8 cellular contexts compared by ENCODE assay signal in the genomic region with DNA sequence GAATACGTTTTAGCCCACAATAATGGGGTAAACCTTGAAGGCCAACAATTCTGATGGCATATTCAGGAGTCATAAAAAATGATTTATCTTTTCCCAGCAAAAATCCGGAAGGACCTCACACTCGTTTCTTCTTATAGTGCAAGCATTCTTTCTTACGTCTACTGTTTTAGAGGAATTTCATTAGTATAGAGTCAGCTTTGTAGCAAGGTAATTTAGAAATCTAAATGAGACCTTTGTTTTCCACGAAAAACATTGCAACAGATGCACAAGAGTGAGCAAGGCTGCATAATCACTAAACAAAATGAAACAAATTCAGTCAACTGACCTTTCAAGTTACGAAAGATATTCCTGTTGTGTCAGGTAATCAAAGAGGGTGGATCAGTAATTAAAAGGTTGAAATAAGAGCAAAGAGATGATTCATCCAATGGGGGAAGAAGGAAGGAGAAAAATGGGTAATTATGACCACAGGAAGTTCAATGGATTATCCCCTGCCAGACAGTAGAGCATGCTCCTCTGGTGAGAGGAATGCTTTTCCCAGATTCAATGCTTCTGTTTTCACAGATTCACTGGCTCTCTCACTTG. TPM values are rescaled to one million over a fixed set of nuclear protein-coding genes. Genes with fewer than 3 reads are reported as not detected.
DNase-seq lines count a peak whose midpoint lies in the region; ATAC-seq, FAIRE-seq and TF ChIP-seq lines count a peak whose summit lies in the region.

No MANE protein-coding gene starts in this region.

- H3K9me3 Mint-ChIP-seq in Caco-2 (ENCODE audit: unreplicated experiment) = no peaks in the 10 kb centered on the region
- peaks cover 9% of the 10 kb centered on the region for H3K9me3 Mint-ChIP-seq in mesothelial cell of epicardium

- DNase-seq in Caco-2 (no peak), K562 (ENCODE audit: extremely low read depth in 1 of 4, low spot score in 3 of 4) (peak in 1 of 4 experiments; percentile 16), mesothelial cell of epicardium (ENCODE audit: low spot score in 2 of 2, unreplicated experiment in 2 of 2) (no peak)
- DNase-seq in activated CD4-positive, CD25-positive, alpha-beta regulatory T cell treated with anti-CD3 and anti-CD28 coated beads, Interleukin-2, amount 50 U/mL, for 72 hours = no peak

- BruUV-seq in Caco-2 (replicated peaks; lab: Mats Ljungman, UMichigan) = TSS peak; percentile 41
- BruUV-seq in K562 (replicated peaks; lab: Mats Ljungman, UMichigan) = no TSS peak

- H3K4me3 ChIP-seq in Caco-2 (ENCODE audit: low read depth, low read length) (peak overlapping the region; percentile 15), KMS-11 (IDR thresholded peaks at IDR 0.05; ENCODE audit: insufficient read depth, low read depth, low read length) (no peak overlapping the region), K562 (peak overlapping the region; percentile 93)

- H3K4me2 ChIP-seq in KMS-11 (peak overlapping the region; percentile 47), K562 (ENCODE audit: insufficient read depth, low read length) (peak overlapping the region; percentile 100)

- CTCF ChIA-PET in Caco-2 (lab: Charles Lee) (no interaction called here), K562 (lab: Yijun Ruan, JAX; ENCODE audit: low intra/inter-chr PET ratio) (interaction anchor here (0.7 to 1.2 kb wide), 2 partner anchors 411 to 618 kb away, joined by 3 to 4 read pairs; no protein-coding TSS in a partner anchor)

- H3K9ac ChIP-seq in KMS-11 = peak overlapping the region; percentile 99; the same call in 1 of the 2 replicates
- peak overlapping the region; percentile 98 to 100; a peak in 3 of 4 replicates for H3K9ac ChIP-seq in K562 (ENCODE audit: insufficient read depth in 1 of 2, low read depth in 2 of 2, low read length in 2 of 2)

- peaks cover 30% of the 10 kb centered on the region for H3K36me3 Mint-ChIP-seq in Caco-2 (ENCODE audit: insufficient read depth, unreplicated experiment)
- peaks cover 2% of the 10 kb centered on the region for H3K36me3 Mint-ChIP-seq in mesothelial cell of epicardium

- H3K4me3 Mint-ChIP-seq in Caco-2 (ENCODE audit: unreplicated experiment) (peak overlapping the region; percentile 94), mesothelial cell of epicardium (peak overlapping the region; percentile 99)

- POLR2A ChIA-PET in Caco-2 (lab: Charles Lee) = interaction anchor here (0.5 to 1.0 kb wide), 2 partner anchors 22 to 110 kb away, joined by 3 to 4 read pairs; a partner anchor contains a TSS
- POLR2A ChIA-PET in K562 (lab: Yijun Ruan, JAX) = interaction anchor here (0.6 to 2.6 kb wide), 7 partner anchors 11 to 298 kb away, joined by 3 to 16 read pairs (median 4); a partner anchor contains a TSS

- H3K4me1 Mint-ChIP-seq in Caco-2 (ENCODE audit: low read depth, unreplicated experiment) = no peaks in the 10 kb centered on the region
- peaks cover 37% of the 10 kb centered on the region for H3K4me1 Mint-ChIP-seq in mesothelial cell of epicardium

- peaks cover 19% of the 10 kb centered on the region for H3K4me1 ChIP-seq in Caco-2
- H3K4me1 ChIP-seq in KMS-11 (ENCODE audit: low read depth, poor library complexity, severe bottlenecking) = peaks cover 30% of the 10 kb centered on the region
- peaks cover 3 to 19% of the 10 kb centered on the region in 2 experiments; a peak in 3 of 5 replicates for H3K4me1 ChIP-seq in K562 (replicated peaks in 1 of 2; ENCODE audit: control insufficient read depth in 2 of 2, insufficient read depth in 2 of 2, low read length in 2 of 2)

- ATAC-seq in K562 = no peak
- no peak for ATAC-seq in GM21367 (IDR thresholded peaks at IDR 0.05; ENCODE audit: unreplicated experiment)
- ATAC-seq in GM21381 (IDR thresholded peaks at IDR 0.05; ENCODE audit: unreplicated experiment) = no peak
- no peak for ATAC-seq in HG02642 (IDR thresholded peaks at IDR 0.05; ENCODE audit: poor library complexity, unreplicated experiment)

- H4K20me1 ChIP-seq in KMS-11 (ENCODE audit: insufficient read depth) (peaks cover 17% of the 10 kb centered on the region), K562 (replicated peaks; ENCODE audit: control insufficient read depth, insufficient read depth, low read length) (peaks cover 36% of the 10 kb centered on the region)

- TF ChIP-seq POLR2A in K562 (conservative IDR thresholded peaks at IDR 0.05) = no peak

- H2AFZ ChIP-seq in KMS-11 (ENCODE audit: low read depth) = peak overlapping the region; percentile 78
- H2AFZ ChIP-seq in K562 (ENCODE audit: low read depth, low read length) = peak overlapping the region; percentile 99

- no peak for FAIRE-seq in K562 (lab: Jason Lieb, UNC)

- no peaks in the 10 kb centered on the region for H3K9me3 ChIP-seq in Caco-2
- peaks cover 6% of the 10 kb centered on the region for H3K9me3 ChIP-seq in K562 (replicated peaks; ENCODE audit: control insufficient read depth, insufficient read depth, low read depth, low read length)

- TF ChIP-seq RAD21 in K562 (CRISPR knock-in tag; conservative IDR thresholded peaks at IDR 0.05 in 1 of 2, IDR thresholded peaks at IDR 0.05 in 1 of 2) = no peak

- H3K79me2 ChIP-seq in KMS-11 (ENCODE audit: insufficient read depth, low read depth) = peaks cover 40% of the 10 kb centered on the region
- H3K79me2 ChIP-seq in K562 (ENCODE audit: control insufficient read depth, insufficient read depth, low read length) = peaks cover 45% of the 10 kb centered on the region

- peak overlapping the region; percentile 100 for H3K27ac Mint-ChIP-seq in Caco-2 (ENCODE audit: unreplicated experiment)
- H3K27ac Mint-ChIP-seq in mesothelial cell of epicardium = peak overlapping the region; percentile 100

- H3K36me3 ChIP-seq in Caco-2 (ENCODE audit: control insufficient read depth, insufficient read depth, low read length) (no peaks in the 10 kb centered on the region; the same call in 1 of the 2 replicates), KMS-11 (ENCODE audit: insufficient read depth) (no peaks in the 10 kb centered on the region), K562 (ENCODE audit: control insufficient read depth, insufficient read depth, low read length) (peaks cover 34% of the 10 kb centered on the region)

- H3K9me1 ChIP-seq in K562 (ENCODE audit: control insufficient read depth, insufficient read depth, low read length) = no peaks in the 10 kb centered on the region

- no peak for TF ChIP-seq EP300 in K562 (IDR thresholded peaks at IDR 0.05; ENCODE audit: low read length)

- no peak for TF ChIP-seq CTCF in Caco-2 (IDR thresholded peaks at IDR 0.05; ENCODE audit: insufficient read depth in 1 of 2, low read depth in 1 of 2, low read length in 1 of 2, severe bottlenecking in 1 of 2, unreplicated experiment in 1 of 2)
- no peak for TF ChIP-seq CTCF in KMS-11 (conservative IDR thresholded peaks at IDR 0.05; ENCODE audit: low read depth, low read length)
- TF ChIP-seq CTCF in K562 (IDR thresholded peaks at IDR 0.05 in 2 of 3, conservative IDR thresholded peaks at IDR 0.05 in 1 of 3; ENCODE audit: insufficient read depth in 2 of 3, low read depth in 1 of 3, low read length in 3 of 3) = 0 out of 6 replicates have a peak, but pooled peaks of 1 of the 3 experiments have one; percentile 2
- peak; percentile 11 for TF ChIP-seq CTCF in mesothelial cell of epicardium (IDR thresholded peaks at IDR 0.05; ENCODE audit: unreplicated experiment)

- H3K27me3 Mint-ChIP-seq in Caco-2 (ENCODE audit: insufficient read depth, unreplicated experiment) (no peaks in the 10 kb centered on the region), mesothelial cell of epicardium (ENCODE audit: low read depth) (peaks cover 2% of the 10 kb centered on the region)

- intact Hi-C loops in Caco-2 (cut with micrococcal nuclease; ENCODE audit: unreplicated experiment) (no loop called here), K562 (cut with micrococcal nuclease) (loop anchor here (1.0 to 10.0 kb wide), 3 partner anchors 22 to 414 kb away; a partner anchor contains a TSS)

- H3K27ac ChIP-seq in KMS-11 (peak overlapping the region; percentile 98), K562 (ENCODE audit: extremely low read depth, low read depth, low read length) (peak overlapping the region; percentile 100)

- 40% methylated on average over 6 of the region's 6 CpGs for WGBS in K562 (ENCODE audit: insufficient coverage, low coverage, missing lambda C conversion rate)

- H3K27me3 ChIP-seq in Caco-2 (replicated peaks; ENCODE audit: control insufficient read depth, insufficient read depth, low read length) (no peaks in the 10 kb centered on the region), KMS-11 (ENCODE audit: insufficient read depth, low read depth) (no peaks in the 10 kb centered on the region), K562 (ENCODE audit: control insufficient read depth in 2 of 2, insufficient read depth in 2 of 2, low read length in 2 of 2) (no peaks in the 10 kb centered on the region)

- in situ Hi-C loops in K562 (cut with MboI) = no loop called here

RNA-seq across cellular contexts. Expression of a gene that starts 0.6 kb away (rescaled TPM):
- total RNA-seq in Caco-2 (2022) (380 and 403 TPM in 2 replicates), K562 (2014; rRNA removed) (403 and 417 TPM in 2 replicates), K562 (2014; rRNA removed; fragmentation: Illumina TruSeq; extraction: Trizol) (491 and 540 TPM in 2 replicates), K562 (2015; rRNA removed; fragmentation: Illumina TruSeq; extraction: Trizol) (489 and 519 TPM in 2 replicates), K562 (2021) (490 and 538 TPM in 2 replicates), mesothelial cell of epicardium (524 to 556 TPM (median 530 TPM) in 3 replicates)
- total RNA-seq in K562 (2011; cell fraction: chromatin; rRNA removed; ENCODE audit: low replicate concordance) = 115 and 267 TPM in 2 replicates
- 68.3 and 72.0 TPM in 2 replicates for total RNA-seq in K562 (2011; cell fraction: nucleolus; rRNA removed)
- 119 and 159 TPM in 2 replicates for total RNA-seq in K562 (2011; cell fraction: nucleoplasm; rRNA removed)
- polyA plus RNA-seq in K562 (2011; rRNA removed) (293 and 344 TPM in 2 replicates), K562 (2014; fragmentation: Illumina TruSeq; extraction: Trizol) (404 and 453 TPM in 2 replicates), K562 (2014; fragmentation: Nextera tagmentation; extraction: Ambion mirVana) (100 to 1,000 TPM; 174 to 365 TPM), K562 (2014; rRNA removed) (250 and 262 TPM in 2 replicates)
- 77.3 and 177 TPM in 2 replicates for polyA plus RNA-seq in K562 (2011; cell fraction: cytosol; rRNA removed)
- 163 and 234 TPM in 2 replicates for polyA plus RNA-seq in K562 (2011; cell fraction: nucleus; rRNA removed)
- polyA plus RNA-seq in K562 (2012) = 294 and 854 TPM in 2 replicates
- 1,116 and 1,163 TPM in 2 replicates for polyA minus RNA-seq in K562 (2011; rRNA and poly(A)+ RNA removed)
- polyA minus RNA-seq in K562 (2011; cell fraction: cytosol; rRNA and poly(A)+ RNA removed) = 213 and 256 TPM in 2 replicates
- 82.3 and 182 TPM in 2 replicates for polyA minus RNA-seq in K562 (2011; cell fraction: nucleus; rRNA and poly(A)+ RNA removed)

RNA-seq across cellular contexts. Expression of a gene that starts 22.1 kb away (rescaled TPM):
- total RNA-seq in Caco-2 (2022) = 41.9 and 47.7 TPM in 2 replicates
- 33.9 and 50.7 TPM in 2 replicates for total RNA-seq in K562 (2011; cell fraction: chromatin; rRNA removed; ENCODE audit: low replicate concordance)
- 36.4 and 47.5 TPM in 2 replicates for total RNA-seq in K562 (2011; cell fraction: nucleolus; rRNA removed)
- total RNA-seq in K562 (2011; cell fraction: nucleoplasm; rRNA removed) = 41.2 and 48.9 TPM in 2 replicates
- 144 and 145 TPM in 2 replicates for total RNA-seq in K562 (2014; rRNA removed)
- total RNA-seq in K562 (2014; rRNA removed; fragmentation: Illumina TruSeq; extraction: Trizol) = 80.2 and 84.5 TPM in 2 replicates
- 63.6 and 67.4 TPM in 2 replicates for total RNA-seq in K562 (2015; rRNA removed; fragmentation: Illumina TruSeq; extraction: Trizol)
- total RNA-seq in K562 (2021) = 76.3 and 80.8 TPM in 2 replicates
- 91.1 and 98.0 TPM in 2 replicates for polyA plus RNA-seq in K562 (2011; rRNA removed)
- 44.0 and 50.8 TPM in 2 replicates for polyA plus RNA-seq in K562 (2011; cell fraction: cytosol; rRNA removed)
- 47.8 and 51.2 TPM in 2 replicates for polyA plus RNA-seq in K562 (2011; cell fraction: nucleus; rRNA removed)
- 34.4 and 70.7 TPM in 2 replicates for polyA plus RNA-seq in K562 (2012)
- polyA plus RNA-seq in K562 (2014; fragmentation: Illumina TruSeq; extraction: Trizol) = 45.9 and 56.3 TPM in 2 replicates
- polyA plus RNA-seq in K562 (2014; fragmentation: Nextera tagmentation; extraction: Ambion mirVana) = 10 to 100 TPM; 21.8 to 31.4 TPM
- polyA plus RNA-seq in K562 (2014; rRNA removed) = 103 TPM in 2 replicates
- polyA minus RNA-seq in K562 (2011; rRNA and poly(A)+ RNA removed) = 112 and 117 TPM in 2 replicates
- 33.7 and 49.5 TPM in 2 replicates for polyA minus RNA-seq in K562 (2011; cell fraction: cytosol; rRNA and poly(A)+ RNA removed)
- polyA minus RNA-seq in K562 (2011; cell fraction: nucleus; rRNA and poly(A)+ RNA removed) = 52.5 and 60.4 TPM in 2 replicates
- total RNA-seq in mesothelial cell of epicardium = 61.0 to 64.2 TPM (median 62.8 TPM) in 3 replicates

RNA-seq across cellular contexts. Expression of a gene that starts 41.8 kb away (rescaled TPM):
- total RNA-seq in Caco-2 (2022) = 38.2 and 39.9 TPM in 2 replicates
- total RNA-seq in K562 (2011; cell fraction: chromatin; rRNA removed; ENCODE audit: low replicate concordance) = 6.6 and 16.1 TPM in 2 replicates
- total RNA-seq in K562 (2011; cell fraction: nucleolus; rRNA removed) = 6.3 and 6.6 TPM in 2 replicates
- 13.1 and 23.9 TPM in 2 replicates for total RNA-seq in K562 (2011; cell fraction: nucleoplasm; rRNA removed)
- 48.8 and 54.0 TPM in 2 replicates for total RNA-seq in K562 (2014; rRNA removed)
- 94.5 and 107 TPM in 2 replicates for total RNA-seq in K562 (2014; rRNA removed; fragmentation: Illumina TruSeq; extraction: Trizol)
- 75.7 and 84.1 TPM in 2 replicates for total RNA-seq in K562 (2015; rRNA removed; fragmentation: Illumina TruSeq; extraction: Trizol)
- 60.3 and 60.6 TPM in 2 replicates for total RNA-seq in K562 (2021)
- polyA plus RNA-seq in K562 (2011; rRNA removed) = 56.1 and 76.7 TPM in 2 replicates
- polyA plus RNA-seq in K562 (2011; cell fraction: cytosol; rRNA removed) = 18.1 and 33.5 TPM in 2 replicates
- polyA plus RNA-seq in K562 (2011; cell fraction: nucleus; rRNA removed) = 7.7 and 9.0 TPM in 2 replicates
- 43.0 and 46.9 TPM in 2 replicates for polyA plus RNA-seq in K562 (2012)
- polyA plus RNA-seq in K562 (2014; fragmentation: Illumina TruSeq; extraction: Trizol) = 64.2 and 75.4 TPM in 2 replicates
- 10 to 100 TPM; 58.2 to 79.7 TPM for polyA plus RNA-seq in K562 (2014; fragmentation: Nextera tagmentation; extraction: Ambion mirVana)
- polyA plus RNA-seq in K562 (2014; rRNA removed) = 40.7 and 49.0 TPM in 2 replicates
- 132 and 140 TPM in 2 replicates for polyA minus RNA-seq in K562 (2011; rRNA and poly(A)+ RNA removed)
- polyA minus RNA-seq in K562 (2011; cell fraction: cytosol; rRNA and poly(A)+ RNA removed) = 35.5 and 51.2 TPM in 2 replicates
- polyA minus RNA-seq in K562 (2011; cell fraction: nucleus; rRNA and poly(A)+ RNA removed) = 7.1 and 13.3 TPM in 2 replicates
- total RNA-seq in mesothelial cell of epicardium = 39.8 to 40.0 TPM (median 39.8 TPM) in 3 replicates
